15 cellular contexts compared by ENCODE assay signal in genomic region chr5:78592735-78593386, GRCh38. TPM values are rescaled to one million over a fixed set of nuclear protein-coding genes. Genes with fewer than 3 reads are reported as not detected.
A peak's percentile ranks its signal among the peaks of the same experiment; 100 is the strongest.
DNase-seq lines count a peak whose midpoint lies in the region; ATAC-seq, FAIRE-seq and TF ChIP-seq lines count a peak whose summit lies in the region.
"Had no signal": no experiment of that assay in that cellular context is flagged by ENCODE, and none has a peak within 500 bp of the region (broad histone marks: within the 10 kb centered on the region; RNA-seq: fewer than 3 reads in every experiment).

No MANE protein-coding gene starts in this region.

- H3K36me3 ChIP-seq in HepG2 (replicated peaks in 1 of 2; ENCODE audit: control insufficient read depth in 1 of 2, insufficient read depth in 2 of 2, low read length in 2 of 2) (peaks cover 0 to 4% of the 10 kb centered on the region in 2 experiments; a peak in 3 of 5 replicates), right lobe of liver (no peaks in the 10 kb centered on the region), adipocyte (ENCODE audit: control insufficient read depth, insufficient read depth, low read length, severe bottlenecking) (no peaks in the 10 kb centered on the region)

- CTCF ChIA-PET in HepG2 (lab: Yijun Ruan, JAX; ENCODE audit: low intra/inter-chr PET ratio, low total read pairs): no interaction called here

- WGBS in HepG2 (ENCODE audit: low lambda C conversion rate): 86% methylated on average over 7 of the region's 7 CpGs
- WGBS in right lobe of liver (ENCODE audit: insufficient coverage, low coverage, low lambda C conversion rate, missing lambda C conversion rate): 96% methylated on average over 3 of the region's 7 CpGs

- H3K4me3 ChIP-seq in HepG2 (replicated peaks in 1 of 3; ENCODE audit: insufficient read depth in 1 of 3, low read depth in 2 of 3, low read length in 3 of 3): no peak overlapping the region; a peak in 1 of 6 replicates
- no peak overlapping the region for H3K4me3 ChIP-seq in right lobe of liver
- no peak overlapping the region for H3K4me3 ChIP-seq in adipocyte (ENCODE audit: low read length)

- TF ChIP-seq POLR2A in HepG2 (IDR thresholded peaks at IDR 0.05; ENCODE audit: insufficient read depth in 1 of 2, low read depth in 2 of 2, low read length in 2 of 2) (no peak), right lobe of liver (IDR thresholded peaks at IDR 0.05) (no peak)

- POLR2A ChIA-PET in HepG2 (lab: Yijun Ruan, JAX): interaction anchor here (1.4 to 2.7 kb wide), 5 partner anchors 9 to 74 kb away, joined by 4 to 9 read pairs (median 7); no protein-coding TSS in a partner anchor

- H3K27me3 ChIP-seq in HepG2 (ENCODE audit: control insufficient read depth in 1 of 2, insufficient read depth in 2 of 2, low read length in 2 of 2): no peaks in the 10 kb centered on the region
- H3K27me3 ChIP-seq in right lobe of liver: no peaks in the 10 kb centered on the region
- H3K27me3 ChIP-seq in adipocyte (replicated peaks; ENCODE audit: control insufficient read depth, insufficient read depth, low read length): no peaks in the 10 kb centered on the region
- no peaks in the 10 kb centered on the region for H3K27me3 ChIP-seq in layer of hippocampus (ENCODE audit: control insufficient read depth, insufficient read depth, low read length)

- in situ Hi-C loops in HepG2 (cut with HindIII; ENCODE audit: extremely low pct_ligation_motif_present, low pct_unique_long_range_greater_than_20kb): no loop called here

- H3K27ac ChIP-seq in HepG2 (ENCODE audit: extremely low read length, insufficient read depth, low read length) (peak overlapping the region; percentile 24), right lobe of liver (no peak overlapping the region), layer of hippocampus (ENCODE audit: low read depth, low read length) (peak overlapping the region; percentile 58)

- ATAC-seq in HepG2 (no peak), right lobe of liver (no peak), GM21367 (IDR thresholded peaks at IDR 0.05; ENCODE audit: unreplicated experiment) (no peak), GM18907 (IDR thresholded peaks at IDR 0.05; ENCODE audit: unreplicated experiment) (no peak), HG03571 (IDR thresholded peaks at IDR 0.05; ENCODE audit: unreplicated experiment) (no peak)

- TF ChIP-seq EP300 in HepG2 (IDR thresholded peaks at IDR 0.05; ENCODE audit: low read depth in 2 of 2, low read length in 2 of 2) (no peak), HepG2 (CRISPR knock-in tag; IDR thresholded peaks at IDR 0.05; ENCODE audit: borderline replicate concordance) (no peak)

- no TSS peak for BruUV-seq in HepG2 (replicated peaks; lab: Mats Ljungman, UMichigan)

- peak overlapping the region; percentile 13; the same call in 1 of the 2 replicates for H3K4me2 ChIP-seq in HepG2 (ENCODE audit: low read depth, low read length)

- no peak overlapping the region for H2AFZ ChIP-seq in HepG2 (ENCODE audit: low read length)

- no peak for TF ChIP-seq RAD21 in HepG2 (CRISPR knock-in tag; IDR thresholded peaks at IDR 0.05)

- DNase-seq in HepG2 (ENCODE audit: low spot score) (no peak), right lobe of liver (no peak), adipocyte (ENCODE audit: low read depth) (peak; percentile 54)
- DNase-seq in activated CD8-positive, alpha-beta memory T cell treated with anti-CD3 and anti-CD28 coated beads, Interleukin-2, amount 50 U/mL, for 4 hours: no peak
- DNase-seq: activated CD4-positive, alpha-beta T cell treated with anti-CD3 and anti-CD28 coated beads, Interleukin-2, amount 10 ng/mL, durations not matched to agents 24 days and 14 days; activated naive CD8-positive, alpha-beta T cell treated with anti-CD3 and anti-CD28 coated beads, Interleukin-2, amount 10 ng/mL, durations not matched to agents 7 days and 5 days; activated T-cell treated with anti-CD3 and anti-CD28 coated beads, Interleukin-2, amount 50 U/mL, for 1 hour; NCI-H187; NCI-H526 had no signal

- intact Hi-C loops in HepG2 (cut with micrococcal nuclease; ENCODE audit: unreplicated experiment) (no loop called here), right lobe of liver (cut with DNase I) (no loop called here)

- TF ChIP-seq CTCF in HepG2 (CRISPR knock-in tag; IDR thresholded peaks at IDR 0.05): no peak
- no peak for TF ChIP-seq CTCF in right lobe of liver (IDR thresholded peaks at IDR 0.05)

- no peaks in the 10 kb centered on the region for H3K9me3 ChIP-seq in HepG2 (ENCODE audit: low read length)
- no peaks in the 10 kb centered on the region for H3K9me3 ChIP-seq in right lobe of liver
- H3K9me3 ChIP-seq in adipocyte (ENCODE audit: control insufficient read depth, low read length): no peaks in the 10 kb centered on the region

- no peak for FAIRE-seq in HepG2 (lab: Jason Lieb, UNC)
- FAIRE-seq: islet of Langerhans had no signal

- H3K9ac ChIP-seq in HepG2 (ENCODE audit: insufficient read depth, low read depth, low read length): no peak overlapping the region
- no peak overlapping the region for H3K9ac ChIP-seq in adipocyte (ENCODE audit: low read length)

- no peaks in the 10 kb centered on the region for H4K20me1 ChIP-seq in HepG2 (ENCODE audit: insufficient read depth, low read length)

- H3K79me2 ChIP-seq in HepG2 (ENCODE audit: insufficient read depth, low read length): peaks cover 45% of the 10 kb centered on the region

- H3K4me1 ChIP-seq in HepG2 (ENCODE audit: insufficient read depth, low read length): peaks cover 95% of the 10 kb centered on the region
- no peaks in the 10 kb centered on the region for H3K4me1 ChIP-seq in right lobe of liver
- H3K4me1 ChIP-seq in adipocyte (ENCODE audit: control insufficient read depth, insufficient read depth, low read length): peaks cover 72% of the 10 kb centered on the region

TF ChIP-seq in HepG2, 621 proteins besides CTCF, POLR2A, EP300 and RAD21:
- no peak for TF ChIP-seq BORCS8-MEF2B (CRISPR knock-in tag; IDR thresholded peaks at IDR 0.05)
- TF ChIP-seq CEBPG (CRISPR knock-in tag; IDR thresholded peaks at IDR 0.05): peak; percentile 54; the same call in 1 of the 2 replicates
- 0 out of 2 replicates have a peak, but pooled peaks have one; percentile 3 for TF ChIP-seq HNF4A (CRISPR knock-in tag; IDR thresholded peaks at IDR 0.05)
- peak; percentile 86 for TF ChIP-seq CEBPB (IDR thresholded peaks at IDR 0.05; ENCODE audit: borderline replicate concordance, low read depth, low read length)

RNA-seq across cellular contexts. Expression of gene LHFPL2, which starts 55.7 kb away (rescaled TPM):
- total RNA-seq in HepG2 (2016; rRNA removed; fragmentation: Illumina TruSeq; extraction: Trizol) (20.0 TPM in 2 replicates), right lobe of liver (10 to 100 TPM in 1 of 6 experiments, 1 to 10 TPM in 5; 2.6 to 11.8 (median 4.3) TPM)
- 9.3 and 10.4 TPM in 2 replicates for total RNA-seq in HepG2 (2016; cell fraction: cytosol; rRNA removed; fragmentation: Illumina TruSeq; extraction: Trizol; ENCODE audit: low read depth)
- total RNA-seq in HepG2 (2016; cell fraction: insoluble cytoplasmic fraction; rRNA removed; fragmentation: Illumina TruSeq; extraction: Trizol): 18.6 and 20.5 TPM in 2 replicates
- total RNA-seq in HepG2 (2016; cell fraction: membrane; rRNA removed; fragmentation: Illumina TruSeq; extraction: Trizol): 15.5 and 16.5 TPM in 2 replicates
- 29.5 and 30.3 TPM in 2 replicates for total RNA-seq in HepG2 (2016; cell fraction: nucleus; rRNA removed; fragmentation: Illumina TruSeq; extraction: Trizol)
- 6.0 and 6.3 TPM in 2 replicates for polyA plus RNA-seq in HepG2 (2011; rRNA removed)
- 4.6 and 6.5 TPM in 2 replicates for polyA plus RNA-seq in HepG2 (2011; cell fraction: cytosol; rRNA removed)
- polyA plus RNA-seq in HepG2 (2011; cell fraction: nucleus; rRNA removed): 8.6 and 9.9 TPM in 2 replicates
- polyA plus RNA-seq in HepG2 (2012): 9.2 and 12.5 TPM in 2 replicates
- polyA plus RNA-seq in HepG2 (2016; cell fraction: cytosol; fragmentation: Illumina TruSeq; extraction: Trizol; ENCODE audit: low read depth): 1.4 and 1.7 TPM in 2 replicates
- 12.6 and 13.6 TPM in 2 replicates for polyA plus RNA-seq in HepG2 (2016; cell fraction: insoluble cytoplasmic fraction; fragmentation: Illumina TruSeq; extraction: Trizol; ENCODE audit: low read depth)
- polyA plus RNA-seq in HepG2 (2016; cell fraction: membrane; fragmentation: Illumina TruSeq; extraction: Trizol; ENCODE audit: low read depth): 5.8 and 5.9 TPM in 2 replicates
- polyA plus RNA-seq in HepG2 (2016; cell fraction: nucleus; fragmentation: Illumina TruSeq; extraction: Trizol; ENCODE audit: insufficient read depth, low read depth): 26.4 and 29.4 TPM in 2 replicates
- 9.6 and 24.5 TPM in 2 replicates for polyA minus RNA-seq in HepG2 (2011; rRNA and poly(A)+ RNA removed; ENCODE audit: low replicate concordance)
- 13.1 and 14.4 TPM in 2 replicates for polyA minus RNA-seq in HepG2 (2011; cell fraction: cytosol; rRNA and poly(A)+ RNA removed)
- polyA minus RNA-seq in HepG2 (2011; cell fraction: nucleus; rRNA and poly(A)+ RNA removed): 23.7 and 26.4 TPM in 2 replicates
- total RNA-seq: T-helper 2 cell treated with Interferon-gamma antibody and Interleukin-4, amounts not matched to agents 100 ng/mL and 5 ng/mL, for 36 hours had no signal

Comparison
In these comparisons a context has a peak if more than half of its experiments do, and no peak if none do; other contexts are left out.
1. H3K27ac ChIP-seq: peak in HepG2 (single experiment) and layer of hippocampus (single experiment); none in right lobe of liver (0 of 3).